Comparison of ENCODE assay signal across 2 cellular contexts in the genomic region with DNA sequence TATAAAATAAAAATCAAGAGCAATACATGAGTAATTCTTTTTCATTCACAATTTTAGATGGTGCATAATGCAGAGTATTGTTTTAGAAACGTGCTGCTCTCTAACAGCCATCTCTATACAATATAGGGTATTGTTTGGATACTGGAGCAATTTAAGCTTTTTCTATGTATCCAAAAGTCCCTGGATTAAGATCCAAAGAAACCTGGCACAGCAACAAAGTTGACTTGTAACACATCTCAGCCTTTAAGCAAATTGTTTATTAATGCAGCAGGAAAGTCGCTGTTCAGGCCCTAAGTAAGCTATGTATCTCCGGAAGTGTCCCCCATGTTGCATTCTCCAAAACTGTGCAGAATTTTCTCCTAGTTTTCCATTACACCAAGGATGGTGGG.
TF ChIP-seq lines count a peak whose summit lies in the region.

No MANE protein-coding gene starts in this region.

TF ChIP-seq in SK-N-SH, 30 proteins besides CTCF, POLR2A, EP300 and RAD21 (continued from another document):
- no peak for TF ChIP-seq CHD2 (IDR thresholded peaks at IDR 0.05; ENCODE audit: low read length, partially characterized antibody)
TF ChIP-seq in SK-N-SH: peak in this region for 0.

TF ChIP-seq in SK-N-SH treated with all-trans-retinoic acid at 6 μM for 48 hours, 23 proteins besides CTCF, POLR2A, EP300 and RAD21 (continued from another document):
- TF ChIP-seq ARNTL (CRISPR knock-in tag; IDR thresholded peaks at IDR 0.05; ENCODE audit: borderline replicate concordance, low read depth) (no peak), ZNF8 (CRISPR knock-in tag; IDR thresholded peaks at IDR 0.05) (no peak), ZNF70 (CRISPR knock-in tag; IDR thresholded peaks at IDR 0.05) (no peak)
- TF ChIP-seq, protein P1, sequence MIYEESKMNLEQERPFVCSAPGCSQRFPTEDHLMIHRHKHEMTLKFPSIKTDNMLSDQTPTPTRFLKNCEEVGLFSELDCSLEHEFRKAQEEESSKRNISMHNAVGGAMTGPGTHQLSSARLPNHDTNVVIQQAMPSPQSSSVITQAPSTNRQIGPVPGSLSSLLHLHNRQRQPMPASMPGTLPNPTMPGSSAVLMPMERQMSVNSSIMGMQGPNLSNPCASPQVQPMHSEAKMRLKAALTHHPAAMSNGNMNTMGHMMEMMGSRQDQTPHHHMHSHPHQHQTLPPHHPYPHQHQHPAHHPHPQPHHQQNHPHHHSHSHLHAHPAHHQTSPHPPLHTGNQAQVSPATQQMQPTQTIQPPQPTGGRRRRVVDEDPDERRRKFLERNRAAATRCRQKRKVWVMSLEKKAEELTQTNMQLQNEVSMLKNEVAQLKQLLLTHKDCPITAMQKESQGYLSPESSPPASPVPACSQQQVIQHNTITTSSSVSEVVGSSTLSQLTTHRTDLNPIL (CRISPR knock-in tag; IDR thresholded peaks at IDR 0.05; ENCODE audit: low read depth), result no peak
